In the genomic region with DNA sequence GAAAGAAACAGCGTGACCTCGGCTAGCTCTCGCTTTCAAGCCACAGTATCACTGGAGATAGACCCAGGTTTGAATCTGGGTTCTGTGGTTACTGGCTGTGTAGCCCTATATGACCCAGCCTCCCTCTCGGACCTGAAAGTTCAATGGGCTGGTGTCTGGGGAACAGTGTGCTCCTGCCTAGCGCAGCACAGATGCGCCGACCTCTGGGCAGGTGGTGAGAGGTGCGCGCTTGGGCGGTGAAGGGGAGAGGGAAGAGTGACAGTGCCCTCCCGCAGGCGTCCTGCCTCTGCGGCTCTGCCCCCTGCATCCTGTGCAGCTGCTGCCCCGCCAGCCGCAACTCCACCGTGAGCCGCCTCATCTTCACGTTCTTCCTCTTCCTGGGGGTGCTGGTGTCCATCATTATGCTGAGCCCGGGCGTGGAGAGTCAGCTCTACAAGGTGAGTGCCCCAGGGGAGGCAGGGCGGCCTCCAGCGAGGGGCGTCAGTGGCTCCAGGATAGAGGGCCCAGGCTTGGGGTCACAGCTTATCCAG, we compare ENCODE assay signal across 9 cellular contexts. TPM values are rescaled to one million over a fixed set of nuclear protein-coding genes. Genes with fewer than 3 reads are reported as not detected.
A peak's percentile ranks its signal among the peaks of the same experiment; 100 is the strongest.
DNase-seq lines count a peak whose midpoint lies in the region; ATAC-seq, FAIRE-seq and TF ChIP-seq lines count a peak whose summit lies in the region.
"Had no signal": no experiment of that assay in that cellular context is flagged by ENCODE, and none has a peak within 500 bp of the region (broad histone marks: within the 10 kb centered on the region; RNA-seq: fewer than 3 reads in every experiment).

No MANE protein-coding gene starts in this region.

- no peaks in the 10 kb centered on the region for H3K36me3 Mint-ChIP-seq in T-helper 2 cell treated with Interferon-gamma antibody and Interleukin-4, amounts not matched to agents 5 μg/mL and 100 μg/mL, for 36 hours (ENCODE audit: low read depth)

- H3K9me3 ChIP-seq in suprapubic skin = no peaks in the 10 kb centered on the region

- no peaks in the 10 kb centered on the region for H3K27me3 ChIP-seq in suprapubic skin

- no peak overlapping the region for H3K4me3 Mint-ChIP-seq in T-helper 2 cell treated with Interferon-gamma antibody and Interleukin-4, amounts not matched to agents 5 μg/mL and 100 μg/mL, for 36 hours

- H3K9me3 Mint-ChIP-seq in T-helper 2 cell treated with Interferon-gamma antibody and Interleukin-4, amounts not matched to agents 5 μg/mL and 100 μg/mL, for 36 hours = no peaks in the 10 kb centered on the region

- H3K27ac ChIP-seq in suprapubic skin = no peak overlapping the region

- H3K27me3 Mint-ChIP-seq in T-helper 2 cell treated with Interferon-gamma antibody and Interleukin-4, amounts not matched to agents 5 μg/mL and 100 μg/mL, for 36 hours (ENCODE audit: low read depth) = peaks cover 17% of the 10 kb centered on the region

- 81% methylated on average over 21 of the region's 23 CpGs for WGBS in suprapubic skin

- no peak for TF ChIP-seq CTCF in suprapubic skin (IDR thresholded peaks at IDR 0.05)

- peak; percentile 19 for DNase-seq in left kidney (ENCODE audit: low read depth, low spot score)
- DNase-seq in H54 (ENCODE audit: insufficient read length, low spot score) = no peak
- DNase-seq in NCI-H1930 (lab: John Stamatoyannopoulos, UW) = no peak
- no peak for DNase-seq in suprapubic skin (ENCODE audit: low spot score in 2 of 2)
- DNase-seq in T-helper 2 cell treated with Interferon-gamma antibody and Interleukin-4, amounts not matched to agents 5 μg/mL and 100 μg/mL, for 36 hours (ENCODE audit: low spot score) = no peak

- H3K4me3 ChIP-seq in suprapubic skin = no peak overlapping the region

- H3K4me1 ChIP-seq in suprapubic skin = peaks cover 14% of the 10 kb centered on the region

- peaks cover 3% of the 10 kb centered on the region for H3K4me1 Mint-ChIP-seq in T-helper 2 cell treated with Interferon-gamma antibody and Interleukin-4, amounts not matched to agents 5 μg/mL and 100 μg/mL, for 36 hours (ENCODE audit: low read depth)

- no peaks in the 10 kb centered on the region for H3K36me3 ChIP-seq in suprapubic skin

- ATAC-seq in GM18861 (IDR thresholded peaks at IDR 0.05; ENCODE audit: unreplicated experiment) = peak; percentile 78
- ATAC-seq in GM21723 (IDR thresholded peaks at IDR 0.05; ENCODE audit: unreplicated experiment) = peak; percentile 80
- ATAC-seq in HG03558 (IDR thresholded peaks at IDR 0.05; ENCODE audit: extremely low read depth, unreplicated experiment) = peak; percentile 63

- no peak overlapping the region for H3K27ac Mint-ChIP-seq in T-helper 2 cell treated with Interferon-gamma antibody and Interleukin-4, amounts not matched to agents 5 μg/mL and 100 μg/mL, for 36 hours

- no peak for FAIRE-seq in H54 (lab: Jason Lieb, UNC)

- TF ChIP-seq EP300 in suprapubic skin (IDR thresholded peaks at IDR 0.05) = no peak

- TF ChIP-seq POLR2A in H54 (IDR thresholded peaks at IDR 0.05; ENCODE audit: low read depth, low read length) = no peak
- no peak for TF ChIP-seq POLR2A in suprapubic skin (IDR thresholded peaks at IDR 0.05)

RNA-seq across cellular contexts. Expression of a gene that starts 10.5 kb away (rescaled TPM):
- 10 to 100 TPM; 52.9 to 95.6 (median 68.3) TPM for total RNA-seq in suprapubic skin
- total RNA-seq: T-helper 2 cell treated with Interferon-gamma antibody and Interleukin-4, amounts not matched to agents 100 ng/mL and 5 ng/mL, for 36 hours had no signal

RNA-seq across cellular contexts. Expression of a gene that starts 50.6 kb away (rescaled TPM):
- total RNA-seq in suprapubic skin = 1 to 10 TPM; 1.5 to 5.6 (median 3.3) TPM
- total RNA-seq: T-helper 2 cell treated with Interferon-gamma antibody and Interleukin-4, amounts not matched to agents 100 ng/mL and 5 ng/mL, for 36 hours had no signal
